In genomic region chr3:186454881-186455703, GRCh38 we compare ENCODE assay signal across 26 cellular contexts.
"Had no signal": no experiment of that assay in that cellular context is flagged by ENCODE, and none has a peak within 500 bp of the region (broad histone marks: within the 10 kb centered on the region; RNA-seq: fewer than 3 reads in every experiment).

No MANE protein-coding gene starts in this region.

- H3K79me2 ChIP-seq: parathyroid adenoma had no signal

- H3K27ac Mint-ChIP-seq: naive thymus-derived CD4-positive, alpha-beta T cell; nephron; neural progenitor cell; progenitor cell of endocrine pancreas; stimulated activated naive B cell treated with anti-CD40 and anti-IgM and Interleukin-4, amounts not matched to agents 10 μg/mL and 1 μg/mL and 100 μg/mL, for 72 hours; stimulated activated naive CD8-positive, alpha-beta T cell treated with anti-CD3 and anti-CD28 coated beads, Interleukin-15, Interleukin-2, amounts not matched to agents 100 ng/mL and 50 ng/mL, for 24 hours had no signal

- H3K36me3 ChIP-seq: colonic mucosa, esophagus squamous epithelium, heart right ventricle, lower lobe of right lung, neural progenitor cell, right lobe of liver, thoracic aorta, tibial nerve, upper lobe of left lung had no signal

- ATAC-seq: heart right ventricle; left ventricle myocardium superior; lower lobe of right lung; naive thymus-derived CD4-positive, alpha-beta T cell; right lobe of liver; stimulated activated naive B cell treated with anti-CD40 and anti-IgM and Interleukin-4, amounts not matched to agents 10 μg/mL and 1 μg/mL and 100 μg/mL, for 72 hours had no signal

- H3K4me1 Mint-ChIP-seq: nephron had no signal

- H2AFZ ChIP-seq: neural progenitor cell, parathyroid adenoma had no signal

- H3K27ac ChIP-seq: colonic mucosa, esophagus squamous epithelium, heart right ventricle, lower lobe of right lung, neural progenitor cell, parathyroid adenoma, right lobe of liver, thoracic aorta, tibial nerve, upper lobe of left lung had no signal

- H3K27me3 ChIP-seq: colonic mucosa, neural progenitor cell, right lobe of liver, tibial nerve, upper lobe of left lung had no signal

- DNase-seq: colonic mucosa; dermis blood vessel endothelial cell; effector memory CD4-positive, alpha-beta T cell; esophagus squamous epithelium; foreskin melanocyte; glutamatergic neuron; heart right ventricle; hippocampal formation; left ventricle myocardium superior; lower lobe of right lung; mesenchymal stem cell; midbrain; naive thymus-derived CD4-positive, alpha-beta T cell; right lobe of liver; small intestine; stimulated activated CD4-positive, alpha-beta T cell treated with anti-CD3 and anti-CD28 coated beads, Interleukin-15, amount 100 ng/mL, for 24 hours; stimulated activated CD4-positive, alpha-beta T cell treated with anti-CD3 and anti-CD28 coated beads, Interleukin-2, amount 100 ng/mL, for 48 hours; stimulated activated naive B cell treated with anti-CD40 and anti-IgM and Interleukin-4, amounts not matched to agents 10 μg/mL and 1 μg/mL and 100 μg/mL, for 72 hours; upper lobe of left lung had no signal

- H3K4me1 ChIP-seq: colonic mucosa, heart right ventricle, lower lobe of right lung, parathyroid adenoma, right lobe of liver, tibial nerve, upper lobe of left lung had no signal

- H3K9me3 ChIP-seq: colonic mucosa, esophagus squamous epithelium, heart right ventricle, lower lobe of right lung, right lobe of liver, thoracic aorta, tibial nerve, upper lobe of left lung had no signal

- H3K9me3 Mint-ChIP-seq: naive thymus-derived CD4-positive, alpha-beta T cell; nephron; neural progenitor cell; stimulated activated naive B cell treated with anti-CD40 and anti-IgM and Interleukin-4, amounts not matched to agents 10 μg/mL and 1 μg/mL and 100 μg/mL, for 72 hours; stimulated activated naive CD8-positive, alpha-beta T cell treated with anti-CD3 and anti-CD28 coated beads, Interleukin-15, Interleukin-2, amounts not matched to agents 100 ng/mL and 50 ng/mL, for 24 hours had no signal

- H3K4me3 ChIP-seq: colonic mucosa, esophagus squamous epithelium, heart right ventricle, lower lobe of right lung, neural progenitor cell, right lobe of liver, thoracic aorta, tibial nerve, upper lobe of left lung had no signal

- H3K36me3 Mint-ChIP-seq: naive thymus-derived CD4-positive, alpha-beta T cell; neural progenitor cell; stimulated activated naive B cell treated with anti-CD40 and anti-IgM and Interleukin-4, amounts not matched to agents 10 μg/mL and 1 μg/mL and 100 μg/mL, for 72 hours had no signal

- H3K4me3 Mint-ChIP-seq: naive thymus-derived CD4-positive, alpha-beta T cell; nephron; neural progenitor cell; stimulated activated naive B cell treated with anti-CD40 and anti-IgM and Interleukin-4, amounts not matched to agents 10 μg/mL and 1 μg/mL and 100 μg/mL, for 72 hours; stimulated activated naive CD8-positive, alpha-beta T cell treated with anti-CD3 and anti-CD28 coated beads, Interleukin-15, Interleukin-2, amounts not matched to agents 100 ng/mL and 50 ng/mL, for 24 hours had no signal
